6 cellular contexts compared by ENCODE assay signal in the genomic region with DNA sequence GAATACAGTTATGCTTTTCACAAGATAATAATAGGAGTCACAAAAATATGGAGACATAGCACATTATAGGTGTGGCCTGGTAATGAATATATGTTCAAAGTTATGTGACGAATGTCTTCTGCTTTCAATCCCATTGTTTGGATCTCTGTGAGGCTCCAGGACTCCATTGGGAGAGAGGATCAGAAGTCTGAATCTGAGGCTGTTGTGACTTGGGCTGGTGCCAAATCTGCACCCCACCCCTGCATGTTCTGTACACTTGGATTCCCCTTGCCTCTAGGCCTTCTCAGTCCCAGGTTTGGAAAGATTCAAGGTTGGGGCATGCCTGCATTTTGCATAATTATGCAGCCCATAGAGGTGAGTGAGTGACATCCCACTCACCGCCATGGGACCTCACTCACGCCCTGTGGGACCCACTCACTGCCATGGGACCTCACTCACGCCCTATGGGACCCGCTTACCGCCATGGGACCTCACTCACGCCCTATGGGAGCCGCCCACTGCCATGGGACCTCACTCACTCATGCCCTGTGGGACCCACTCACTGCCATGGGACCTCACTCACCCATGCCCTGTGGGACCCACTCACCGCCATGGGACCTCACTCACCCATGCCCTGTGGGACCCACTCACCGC.
A peak's percentile ranks its signal among the peaks of the same experiment; 100 is the strongest.
DNase-seq lines count a peak whose midpoint lies in the region; ATAC-seq and TF ChIP-seq lines count a peak whose summit lies in the region.
"Not testable (repeated sequence)": the region's sequence is repeated elsewhere in the genome, so short reads cannot be mapped to it uniquely, and the experiment has no call there.

No MANE protein-coding gene starts in this region.

- H3K36me3 Mint-ChIP-seq in CD4-positive, alpha-beta memory T cell, result peaks cover 32 to 39% of the 10 kb centered on the region in 2 donors
- H3K36me3 Mint-ChIP-seq in IgD-negative memory B cell, result not testable (repeated sequence)
- H3K36me3 Mint-ChIP-seq in activated B cell treated with CpG ODN at 0.5 μM for 24 hours (ENCODE audit: low read depth) (peaks cover 34% of the 10 kb centered on the region), naive B cell (peaks cover 6 to 18% of the 10 kb centered on the region in 2 donors)

- not testable (repeated sequence) for TF ChIP-seq POLR2A in erythroblast (IDR thresholded peaks at IDR 0.05; ENCODE audit: low read length)

- H3K4me3 ChIP-seq in CD4-positive, alpha-beta memory T cell (ENCODE audit: low read length in 2 of 2), result not testable (repeated sequence)

- not testable (repeated sequence) for H3K4me3 Mint-ChIP-seq in CD4-positive, alpha-beta memory T cell; IgD-negative memory B cell; activated B cell treated with CpG ODN at 0.5 μM for 24 hours; naive B cell

- ATAC-seq in activated B cell treated with CpG ODN at 0.5 μM for 24 hours (ENCODE audit: low read depth), result peak; percentile 15
- ATAC-seq in naive B cell (ENCODE audit: low read depth in 2 of 2), result not testable (repeated sequence)

- H3K27ac Mint-ChIP-seq in CD4-positive, alpha-beta memory T cell, result peak overlapping the region in 4 of 7 donors; percentile 22 to 69 (median 34)
- H3K27ac Mint-ChIP-seq in IgD-negative memory B cell (peak overlapping the region; percentile 24 to 86 (median 66)), activated B cell treated with CpG ODN at 0.5 μM for 24 hours (peak overlapping the region; percentile 69), naive B cell (peak overlapping the region in 4 of 6 donors; percentile 7 to 90 (median 52))

- DNase-seq in CD4-positive, alpha-beta memory T cell; naive B cell: not testable (repeated sequence)
- DNase-seq in NCI-H69 (lab: John Stamatoyannopoulos, UW), result peak; percentile 11
- peak; percentile 46 for DNase-seq in activated B cell treated with CpG ODN at 0.5 μM for 24 hours
- DNase-seq in erythroblast (lab: John Stamatoyannopoulos, UW), result peak; percentile 9 to 16

- CTCF ChIA-PET in CD4-positive, alpha-beta memory T cell (lab: Charles Lee; ENCODE audit: partially characterized antibody); activated B cell treated with CpG ODN at 0.5 μM for 24 hours (lab: Charles Lee): not testable (repeated sequence)

- H3K27me3 Mint-ChIP-seq in CD4-positive, alpha-beta memory T cell; IgD-negative memory B cell; activated B cell treated with CpG ODN at 0.5 μM for 24 hours; naive B cell: not testable (repeated sequence)

- intact Hi-C loops in CD4-positive, alpha-beta memory T cell (cut with micrococcal nuclease), result not testable (repeated sequence)
- intact Hi-C loops in activated B cell treated with CpG ODN at 0.5 μM for 24 hours (cut with micrococcal nuclease), result loop anchor here (5.0 kb wide), 2 partner anchors 56 to 199 kb away; no protein-coding TSS in a partner anchor

- H3K27ac ChIP-seq in CD4-positive, alpha-beta memory T cell (ENCODE audit: low read depth, low read length), result not testable (repeated sequence)

- not testable (repeated sequence) for H3K9me3 ChIP-seq in CD4-positive, alpha-beta memory T cell (ENCODE audit: control insufficient read depth in 1 of 2, low read length in 2 of 2)

- peaks cover 41 to 69% (median 53%) of the 10 kb centered on the region in 4 donors for H3K4me1 Mint-ChIP-seq in CD4-positive, alpha-beta memory T cell
- H3K4me1 Mint-ChIP-seq in IgD-negative memory B cell (peaks cover 56 to 63% (median 62%) of the 10 kb centered on the region in 3 donors), activated B cell treated with CpG ODN at 0.5 μM for 24 hours (peaks cover 88% of the 10 kb centered on the region), naive B cell (peaks cover 65 to 82% (median 79%) of the 10 kb centered on the region in 3 donors)

- TF ChIP-seq CTCF in activated B cell treated with CpG ODN at 0.5 μM for 24 hours (IDR thresholded peaks at IDR 0.05), result not testable (repeated sequence)

- H3K4me1 ChIP-seq in CD4-positive, alpha-beta memory T cell (ENCODE audit: insufficient read depth, low read length), result peaks cover 35% of the 10 kb centered on the region

- not testable (repeated sequence) for H3K9me3 Mint-ChIP-seq in CD4-positive, alpha-beta memory T cell; IgD-negative memory B cell; activated B cell treated with CpG ODN at 0.5 μM for 24 hours; naive B cell

- POLR2A ChIA-PET in CD4-positive, alpha-beta memory T cell (lab: Charles Lee; ENCODE audit: partially characterized antibody); activated B cell treated with CpG ODN at 0.5 μM for 24 hours (lab: Charles Lee): not testable (repeated sequence)

- H3K27me3 ChIP-seq in CD4-positive, alpha-beta memory T cell (ENCODE audit: insufficient read depth, low read length), result not testable (repeated sequence)

- H3K36me3 ChIP-seq in CD4-positive, alpha-beta memory T cell (ENCODE audit: insufficient read depth, low read length), result not testable (repeated sequence)
